ENCODE assay signal across 30 cellular contexts in the genomic region with DNA sequence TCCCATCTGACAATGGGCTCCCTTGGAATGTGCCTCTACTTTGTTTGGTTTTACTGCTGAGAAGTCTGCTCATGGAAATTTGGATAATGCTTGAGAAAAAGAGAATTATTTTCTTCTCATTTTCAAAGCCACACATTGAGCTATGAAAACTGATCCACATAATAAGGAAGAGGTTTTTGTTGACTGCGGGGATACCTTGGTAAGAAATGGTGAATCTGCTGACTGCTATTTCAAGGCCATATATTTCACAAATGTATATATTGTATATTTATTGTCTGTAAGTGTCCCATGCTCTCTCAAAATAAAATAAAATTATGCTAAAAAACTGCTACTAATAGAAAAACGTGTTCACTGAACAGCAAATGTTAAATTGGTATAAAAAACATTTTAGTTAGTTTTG. TPM values are rescaled to one million over a fixed set of nuclear protein-coding genes. Genes with fewer than 3 reads are reported as not detected.
"Had no signal": no experiment of that assay in that cellular context is flagged by ENCODE, and none has a peak within 500 bp of the region (broad histone marks: within the 10 kb centered on the region; RNA-seq: fewer than 3 reads in every experiment).

No MANE protein-coding gene starts in this region.

- H3K27ac Mint-ChIP-seq: stimulated activated effector memory CD8-positive, alpha-beta T cell treated with anti-CD3 and anti-CD28 coated beads, Interleukin-12 subunit alpha, Interleukin-12 subunit beta, amount 100 ng/mL, for 72 hours; stimulated activated naive B cell treated with anti-CD40 and anti-IgM and Interleukin-4, amounts not matched to agents 10 μg/mL and 1 μg/mL and 100 μg/mL, for 72 hours; stimulated activated naive CD8-positive, alpha-beta T cell treated with anti-CD3 and anti-CD28 coated beads, Interleukin-15, amount 100 ng/mL, for 72 hours; stimulated activated naive CD8-positive, alpha-beta T cell treated with anti-CD3 and anti-CD28 coated beads, Interleukin-15, Interleukin-2, amounts not matched to agents 100 ng/mL and 50 ng/mL, for 24 hours had no signal

- H3K4me3 ChIP-seq: stomach, suprapubic skin, testis, thoracic aorta, thyroid gland, tibial artery, tibial nerve, transverse colon, upper lobe of left lung, upper lobe of right lung, uterus, vagina had no signal

- H3K4me1 ChIP-seq: stomach, suprapubic skin, testis, thyroid gland, tibial artery, tibial nerve, transverse colon, upper lobe of right lung, uterus, vagina had no signal

- FAIRE-seq: urothelium cell line had no signal

- H3K27me3 ChIP-seq: stomach, suprapubic skin, testis, thyroid gland, tibial artery, tibial nerve, transverse colon, upper lobe of left lung, upper lobe of right lung, uterus, vagina had no signal

- H3K9me3 Mint-ChIP-seq: stimulated activated effector memory CD8-positive, alpha-beta T cell treated with anti-CD3 and anti-CD28 coated beads, Interleukin-12 subunit alpha, Interleukin-12 subunit beta, amount 100 ng/mL, for 72 hours; stimulated activated naive B cell treated with anti-CD40 and anti-IgM and Interleukin-4, amounts not matched to agents 10 μg/mL and 1 μg/mL and 100 μg/mL, for 72 hours; stimulated activated naive CD8-positive, alpha-beta T cell treated with anti-CD3 and anti-CD28 coated beads, Interleukin-15, amount 100 ng/mL, for 72 hours; stimulated activated naive CD8-positive, alpha-beta T cell treated with anti-CD3 and anti-CD28 coated beads, Interleukin-15, Interleukin-2, amounts not matched to agents 100 ng/mL and 50 ng/mL, for 24 hours; type B pancreatic cell had no signal

- H3K27me3 Mint-ChIP-seq: stimulated activated naive B cell treated with anti-CD40 and anti-IgM and Interleukin-4, amounts not matched to agents 10 μg/mL and 1 μg/mL and 100 μg/mL, for 72 hours; stimulated activated naive CD8-positive, alpha-beta T cell treated with anti-CD3 and anti-CD28 coated beads, Interleukin-15, amount 100 ng/mL, for 72 hours; stimulated activated naive CD8-positive, alpha-beta T cell treated with anti-CD3 and anti-CD28 coated beads, Interleukin-15, Interleukin-2, amounts not matched to agents 100 ng/mL and 50 ng/mL, for 24 hours; type B pancreatic cell had no signal

- H3K27ac ChIP-seq: stomach, suprapubic skin, testis, thoracic aorta, thyroid gland, tibial artery, tibial nerve, transverse colon, upper lobe of left lung, upper lobe of right lung, uterus, vagina had no signal

- H3K4me1 Mint-ChIP-seq: stimulated activated effector memory CD8-positive, alpha-beta T cell treated with anti-CD3 and anti-CD28 coated beads, Interleukin-12 subunit alpha, Interleukin-12 subunit beta, amount 100 ng/mL, for 72 hours had no signal

- H3K4me3 Mint-ChIP-seq: stimulated activated effector memory CD8-positive, alpha-beta T cell treated with anti-CD3 and anti-CD28 coated beads, Interleukin-12 subunit alpha, Interleukin-12 subunit beta, amount 100 ng/mL, for 72 hours; stimulated activated naive B cell treated with anti-CD40 and anti-IgM and Interleukin-4, amounts not matched to agents 10 μg/mL and 1 μg/mL and 100 μg/mL, for 72 hours; stimulated activated naive CD8-positive, alpha-beta T cell treated with anti-CD3 and anti-CD28 coated beads, Interleukin-15, amount 100 ng/mL, for 72 hours; stimulated activated naive CD8-positive, alpha-beta T cell treated with anti-CD3 and anti-CD28 coated beads, Interleukin-15, Interleukin-2, amounts not matched to agents 100 ng/mL and 50 ng/mL, for 24 hours had no signal

- H3K36me3 ChIP-seq: uterus had no signal

- H3K9me3 ChIP-seq: stomach, suprapubic skin, testis, thoracic aorta, thyroid gland, tibial artery, tibial nerve, transverse colon, upper lobe of left lung, upper lobe of right lung, uterus, vagina had no signal

- ATAC-seq: stimulated activated effector memory CD8-positive, alpha-beta T cell treated with anti-CD3 and anti-CD28 coated beads, Interleukin-12 subunit alpha, Interleukin-12 subunit beta, amount 100 ng/mL, for 72 hours; stimulated activated naive B cell treated with anti-CD40 and anti-IgM and Interleukin-4, amounts not matched to agents 10 μg/mL and 1 μg/mL and 100 μg/mL, for 72 hours; stimulated activated naive CD8-positive, alpha-beta T cell treated with anti-CD3 and anti-CD28 coated beads, Interleukin-15, amount 100 ng/mL, for 72 hours; stimulated activated naive CD8-positive, alpha-beta T cell treated with anti-CD3 and anti-CD28 coated beads, Interleukin-15, Interleukin-2, amounts not matched to agents 100 U/mL and 50 U/mL, for 24 hours; upper lobe of right lung had no signal

- DNase-seq: stimulated activated CD4-positive, alpha-beta T cell treated with anti-CD3 and anti-CD28 coated beads, Interleukin-2, amount 100 ng/mL, for 24 hours; stimulated activated CD4-positive, alpha-beta T cell treated with anti-CD3 and anti-CD28 coated beads, Interleukin-2, amount 100 ng/mL, for 48 hours; stimulated activated CD4-positive, alpha-beta T cell treated with anti-CD3 and anti-CD28 coated beads, Interleukin-4, amount 100 ng/mL, for 1 hour; stimulated activated CD4-positive, alpha-beta T cell treated with anti-CD3 and anti-CD28 coated beads, Interleukin-4, amount 100 ng/mL, for 24 hours; stimulated activated CD4-positive, alpha-beta T cell treated with anti-CD3 and anti-CD28 coated beads, Interleukin-4, amount 100 ng/mL, for 4 hours; stimulated activated CD8-positive, alpha-beta memory T cell treated with anti-CD3 and anti-CD28 coated beads, Interleukin-4, amount 100 ng/mL, for 48 hours; stimulated activated naive B cell treated with anti-CD40 and anti-IgM and Interleukin-4, amounts not matched to agents 10 μg/mL and 1 μg/mL and 100 μg/mL, for 72 hours; stimulated activated naive CD4-positive, alpha-beta T cell; stimulated activated naive CD4-positive, alpha-beta T cell treated with Interleukin-2 at 50 U/mL for 16 hours; stimulated activated naive CD8-positive, alpha-beta T cell treated with anti-CD3 and anti-CD28 coated beads, Interleukin-15, amount 100 ng/mL, for 72 hours; stimulated activated naive CD8-positive, alpha-beta T cell treated with anti-CD3 and anti-CD28 coated beads, Interleukin-15, Interleukin-2, amounts not matched to agents 100 U/mL and 50 U/mL, for 24 hours; stomach; substantia nigra; testis; thyroid gland; tibial artery; transverse colon; trophoblast cell; upper lobe of left lung; upper lobe of right lung; uterus had no signal

RNA-seq across cellular contexts. Expression of a gene that starts 39.2 kb away (rescaled TPM):
- total RNA-seq: temporal lobe had no signal
